In the genomic region with DNA sequence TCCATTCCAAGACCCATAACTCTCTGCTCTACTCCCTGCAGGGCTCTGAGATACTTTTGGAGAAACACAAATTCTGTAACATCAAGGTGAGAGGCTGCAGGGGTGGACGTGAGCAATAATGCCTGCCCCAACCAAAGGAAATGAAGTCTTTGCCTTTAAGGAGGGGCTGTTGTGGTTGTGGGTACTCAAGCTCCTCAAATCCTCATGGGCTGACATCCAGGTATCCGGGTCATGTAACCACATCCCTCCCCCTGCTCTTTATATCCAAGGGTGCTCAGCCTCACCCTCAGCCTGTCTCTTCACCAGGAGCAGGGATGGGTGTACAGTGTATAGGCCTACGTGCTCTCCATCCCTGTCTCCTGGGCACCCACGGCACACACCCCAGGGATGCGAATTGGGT, we compare ENCODE assay signal across 19 cellular contexts.
"Had no signal": no experiment of that assay in that cellular context is flagged by ENCODE, and none has a peak within 500 bp of the region (broad histone marks: within the 10 kb centered on the region; RNA-seq: fewer than 3 reads in every experiment).

No MANE protein-coding gene starts in this region.

- DNase-seq: colonic mucosa; dermis blood vessel endothelial cell; erythroblast; foreskin keratinocyte; head of caudate nucleus; natural killer cell; nucleus accumbens; ovary; small intestine; stimulated activated CD4-positive, alpha-beta T cell treated with anti-CD3 and anti-CD28 coated beads, Interleukin-12 subunit alpha, Interleukin-12 subunit beta, amount 100 ng/mL, for 4 hours; stimulated activated naive CD8-positive, alpha-beta T cell treated with anti-CD3 and anti-CD28 coated beads, Interleukin-15, Interleukin-2, amounts not matched to agents 100 U/mL and 50 U/mL, for 24 hours; thyroid gland; uterus had no signal

- ATAC-seq: foreskin keratinocyte; left lobe of liver; natural killer cell; stimulated activated naive CD8-positive, alpha-beta T cell treated with anti-CD3 and anti-CD28 coated beads, Interleukin-15, Interleukin-2, amounts not matched to agents 100 U/mL and 50 U/mL, for 24 hours had no signal

- H3K4me2 ChIP-seq: hepatocyte had no signal

- H3K4me3 ChIP-seq: colonic mucosa, hepatocyte, ovary, right atrium auricular region, suprapubic skin, thyroid gland, uterus had no signal

- H3K4me1 ChIP-seq: colonic mucosa, right atrium auricular region, thyroid gland, uterus had no signal

- H3K27ac ChIP-seq: colonic mucosa, hepatocyte, ovary, right atrium auricular region, suprapubic skin, thyroid gland, uterus had no signal

- H3K36me3 ChIP-seq: colonic mucosa, ovary, right atrium auricular region, suprapubic skin, thyroid gland, uterus had no signal

- H3K9me3 ChIP-seq: colonic mucosa, ovary, right atrium auricular region, suprapubic skin, thyroid gland, uterus had no signal

- FAIRE-seq: endothelial cell of umbilical vein, islet of Langerhans, small intestine had no signal

- H3K27me3 ChIP-seq: colonic mucosa, hepatocyte, ovary, right atrium auricular region, suprapubic skin, thyroid gland, uterus had no signal
